Comparison of ENCODE assay signal across 1 cellular context in the genomic region with DNA sequence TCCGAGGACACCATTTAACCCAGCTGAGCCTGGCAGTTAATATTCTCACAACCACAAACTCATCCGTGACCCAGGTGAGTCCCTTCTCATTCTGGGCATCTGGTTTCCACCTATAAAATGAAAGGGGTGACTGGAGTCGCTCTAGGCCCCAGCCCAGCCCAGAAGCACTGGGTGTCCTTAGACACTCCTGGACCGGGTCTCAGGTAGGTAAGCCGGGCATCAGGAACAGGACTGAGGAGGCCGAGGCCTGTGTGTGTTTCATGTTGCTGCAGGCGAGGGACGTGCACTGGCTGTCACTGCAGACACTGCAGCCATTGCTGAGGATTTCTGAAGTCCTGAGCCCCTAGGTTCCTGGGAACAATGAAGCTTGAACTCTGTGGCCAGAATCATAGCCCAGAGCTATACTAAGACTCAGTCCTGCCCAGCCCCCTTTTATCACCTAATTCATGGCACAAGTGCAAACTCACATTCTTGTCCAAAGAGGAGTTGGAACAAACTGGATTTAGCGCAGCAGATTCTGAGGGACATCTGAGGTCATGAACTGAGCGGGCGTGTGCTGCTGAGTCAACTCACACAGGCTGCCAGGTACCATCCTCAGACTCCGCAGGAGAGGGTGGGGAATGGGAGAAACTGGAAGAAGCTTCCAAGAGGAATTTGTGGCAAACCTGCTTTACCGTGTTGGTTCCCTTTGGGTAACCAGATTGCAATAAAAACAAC.
TF ChIP-seq lines count a peak whose summit lies in the region.

No MANE protein-coding gene starts in this region.

TF ChIP-seq in SK-N-SH, 30 proteins besides CTCF, POLR2A, EP300 and RAD21 (continued from another document):
- no peak for TF ChIP-seq ZBTB33 (IDR thresholded peaks at IDR 0.05; ENCODE audit: borderline replicate concordance, low read depth)
- TF ChIP-seq FOSL2 (IDR thresholded peaks at IDR 0.05; ENCODE audit: borderline replicate concordance, low read depth): no peak
- no peak for TF ChIP-seq TEAD4 (IDR thresholded peaks at IDR 0.05; ENCODE audit: borderline replicate concordance, insufficient read depth)
- no peak for TF ChIP-seq GABPA (IDR thresholded peaks at IDR 0.05; ENCODE audit: low read depth)
- TF ChIP-seq YY1 (IDR thresholded peaks at IDR 0.05; ENCODE audit: low read depth): no peak
- TF ChIP-seq SIN3A (IDR thresholded peaks at IDR 0.05; ENCODE audit: borderline replicate concordance, low read depth, low read length): no peak
- no peak for TF ChIP-seq NRF1 (IDR thresholded peaks at IDR 0.05; ENCODE audit: low read depth, low read length)
- TF ChIP-seq MEF2A (IDR thresholded peaks at IDR 0.05; ENCODE audit: borderline replicate concordance, low read depth): no peak
- TF ChIP-seq FOXJ3 (CRISPR knock-in tag; IDR thresholded peaks at IDR 0.05): no peak
